In genomic region chr5:143629871-143630658, GRCh38 we compare ENCODE assay signal across 1 cellular context.
TF ChIP-seq lines count a peak whose summit lies in the region.

No MANE protein-coding gene starts in this region.

TF ChIP-seq in HepG2, 621 proteins besides CTCF, POLR2A, EP300 and RAD21 (continued from another document):
- TF ChIP-seq ZNF20 (CRISPR knock-in tag; IDR thresholded peaks at IDR 0.05) (no peak), SNRNP70 (IDR thresholded peaks at IDR 0.05; ENCODE audit: low read depth, low read length) (no peak), THAP11 (CRISPR knock-in tag; IDR thresholded peaks at IDR 0.05) (peak; percentile 53), NKX3-1 (CRISPR knock-in tag; IDR thresholded peaks at IDR 0.05) (no peak), ZNF572 (CRISPR knock-in tag; IDR thresholded peaks at IDR 0.05) (no peak), ZNF674 (CRISPR knock-in tag; IDR thresholded peaks at IDR 0.05; ENCODE audit: low read depth) (no peak), ZNF773 (CRISPR knock-in tag; IDR thresholded peaks at IDR 0.05; ENCODE audit: borderline replicate concordance) (no peak), ZSCAN9 (CRISPR knock-in tag; IDR thresholded peaks at IDR 0.05; ENCODE audit: borderline replicate concordance) (0 out of 2 replicates have a peak, but pooled peaks have one; percentile 24), REPIN1 (CRISPR knock-in tag; IDR thresholded peaks at IDR 0.05; ENCODE audit: borderline replicate concordance, low read depth) (no peak), ZNF446 (CRISPR knock-in tag; IDR thresholded peaks at IDR 0.05) (no peak), ZNF549 (CRISPR knock-in tag; IDR thresholded peaks at IDR 0.05) (no peak), SRY (CRISPR knock-in tag; IDR thresholded peaks at IDR 0.05) (no peak)
